In the genomic region with DNA sequence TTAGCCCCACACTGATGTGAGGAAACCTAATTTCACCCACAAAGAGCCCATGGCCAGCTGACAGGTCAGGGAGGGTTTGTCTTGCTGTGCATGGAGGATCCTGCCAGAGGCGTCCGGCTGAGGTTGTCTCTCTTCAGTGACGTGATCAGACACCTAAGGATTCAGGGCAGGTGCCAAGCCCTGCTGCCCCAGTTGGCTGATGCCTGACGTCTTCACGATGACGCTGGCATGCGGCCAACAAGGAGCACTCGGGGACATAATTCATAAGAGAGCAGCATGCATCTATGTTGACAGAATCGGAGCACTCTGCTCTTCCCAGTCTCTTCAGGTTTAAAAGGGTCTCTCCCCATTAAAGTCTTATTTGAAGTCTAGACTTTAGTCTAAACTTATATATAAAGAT, we compare ENCODE assay signal across 22 cellular contexts. TPM values are rescaled to one million over a fixed set of nuclear protein-coding genes. Genes with fewer than 3 reads are reported as not detected.
DNase-seq lines count a peak whose midpoint lies in the region; ATAC-seq and FAIRE-seq lines count a peak whose summit lies in the region.
"Had no signal": no experiment of that assay in that cellular context is flagged by ENCODE, and none has a peak within 500 bp of the region (broad histone marks: within the 10 kb centered on the region; RNA-seq: fewer than 3 reads in every experiment).

No MANE protein-coding gene starts in this region.

- no peak for FAIRE-seq in RCC 7860 (lab: Jason Lieb, UNC)
- FAIRE-seq: islet of Langerhans, TTC549 had no signal

- H3K27me3 ChIP-seq in right cardiac atrium (ENCODE audit: control insufficient read depth, insufficient read depth) = no peaks in the 10 kb centered on the region

- DNase-seq in NCI-H82 (lab: John Stamatoyannopoulos, UW) (peak; percentile 35), NCI-H82 treated with DMSO at 0.1 percent for 48 hours (lab: John Stamatoyannopoulos, UW; ENCODE audit: unreplicated experiment) (no peak), G401 (ENCODE audit: low spot score) (peak; percentile 70), NCI-H2171 (lab: John Stamatoyannopoulos, UW) (peak; percentile 91), right cardiac atrium (peak; percentile 37 to 53 (median 47)), HPDE6-E6E7 (ENCODE audit: extremely low spot score) (no peak), RCC 7860 (ENCODE audit: low spot score) (no peak), SW480 (ENCODE audit: low spot score) (no peak)
- DNase-seq: activated CD4-positive, alpha-beta T cell treated with anti-CD3 and anti-CD28 coated beads for 1 hour; activated CD8-positive, alpha-beta memory T cell treated with anti-CD3 and anti-CD28 coated beads for 24 hours; activated naive CD4-positive, alpha-beta T cell treated with anti-CD3 and anti-CD28 coated beads, Interleukin-2, amount 50 U/mL, for 16 hours; activated T-cell treated with anti-CD3 and anti-CD28 coated beads, Interleukin-2, amount 50 U/mL, for 72 hours; CD8-positive, alpha-beta T cell; H7; hippocampal formation; lower lobe of right lung; NCI-H1694; stomach had no signal

- H3K9me3 ChIP-seq in right cardiac atrium (ENCODE audit: control insufficient read depth, low read length) = no peaks in the 10 kb centered on the region
- H3K9me3 ChIP-seq: lower lobe of right lung, neutrophil had no signal

- intact Hi-C loops in right cardiac atrium (cut with DNase I) = no loop called here

- no peak overlapping the region for H3K27ac ChIP-seq in right cardiac atrium (ENCODE audit: low read length)
- H3K27ac ChIP-seq: epithelial cell of prostate, lower lobe of right lung, neutrophil, stomach had no signal

- WGBS in right cardiac atrium = 36% methylated on average over 9 of the region's 9 CpGs

- in situ Hi-C loops in G401 (cut with HindIII; ENCODE audit: low sequenced_read_pairs) = no loop called here

- no peak overlapping the region for H3K4me3 ChIP-seq in right cardiac atrium (ENCODE audit: low read length)
- H3K4me3 ChIP-seq: lower lobe of right lung, stomach had no signal

- ATAC-seq in right cardiac atrium = peak in 1 of 2 donors; percentile 11
- ATAC-seq: activated T-cell treated with anti-CD3 and anti-CD28 coated beads, Interleukin-2, amount 50 U/mL, for 72 hours; CD8-positive, alpha-beta T cell; lower lobe of right lung had no signal

- H3K4me1 ChIP-seq in right cardiac atrium (ENCODE audit: control insufficient read depth, insufficient read depth, low read length) = no peaks in the 10 kb centered on the region
- H3K4me1 ChIP-seq: lower lobe of right lung, stomach had no signal

RNA-seq across cellular contexts. Expression of a gene that starts 47.8 kb away (rescaled TPM):
- 829 and 913 TPM in 2 replicates for total RNA-seq in G401 (2014; rRNA removed; shearing (Covaris generic))
- total RNA-seq in right cardiac atrium = 100 to 1,000 TPM; 125 to 146 (median 144) TPM
- 280 TPM for polyA plus RNA-seq in right cardiac atrium

RNA-seq across cellular contexts. Expression of a gene that starts 48.9 kb away (rescaled TPM):
- total RNA-seq in G401 (2014; rRNA removed; shearing (Covaris generic)) = 32.8 and 37.8 TPM in 2 replicates
- total RNA-seq in right cardiac atrium = 10 to 100 TPM in 1 of 4 donors, 1 to 10 TPM in 3; 8.7 to 11.8 (median 9.2) TPM
- 7.9 TPM for polyA plus RNA-seq in right cardiac atrium

Comparison
In these comparisons a context has a peak if more than half of its experiments do, and no peak if none do; other contexts are left out.
1. DNase-seq: peak in NCI-H82 (single experiment), G401 (single experiment), NCI-H2171 (single experiment) and right cardiac atrium (3 of 3); none in NCI-H82 treated with DMSO at 0.1 percent for 48 hours (single experiment), HPDE6-E6E7 (single experiment), RCC 7860 (single experiment) and SW480 (single experiment).